ENCODE assay signal across 8 cellular contexts in genomic region chr19:49497047-49497789, GRCh38. TPM values are rescaled to one million over a fixed set of nuclear protein-coding genes. Genes with fewer than 3 reads are reported as not detected.
DNase-seq lines count a peak whose midpoint lies in the region; ATAC-seq and TF ChIP-seq lines count a peak whose summit lies in the region.

No MANE protein-coding gene starts in this region.

- ATAC-seq in GM21367 (IDR thresholded peaks at IDR 0.05; ENCODE audit: unreplicated experiment): no peak
- no peak for ATAC-seq in GM21619 (IDR thresholded peaks at IDR 0.05; ENCODE audit: unreplicated experiment)

- peak overlapping the region; percentile 79 for H3K4me2 ChIP-seq in mammary epithelial cell (ENCODE audit: insufficient read depth, low read depth, low read length)

- no peaks in the 10 kb centered on the region for H4K20me1 ChIP-seq in mammary epithelial cell (ENCODE audit: insufficient read depth, low read length)

- TF ChIP-seq EP300 in Ishikawa (IDR thresholded peaks at IDR 0.05; ENCODE audit: borderline replicate concordance): no peak

- DNase-seq in COLO829 (ENCODE audit: low spot score): peak; percentile 67
- peak; percentile 75 for DNase-seq in T-helper 22 cell (ENCODE audit: low read depth)
- peak; percentile 52 for DNase-seq in mammary epithelial cell
- no peak for DNase-seq in kidney epithelial cell (ENCODE audit: low read depth)
- DNase-seq in stimulated activated CD4-positive, alpha-beta T cell treated with anti-CD3 and anti-CD28 coated beads, Interleukin-4, amount 100 ng/mL, for 48 hours (ENCODE audit: low read depth in 2 of 2): peak; percentile 56 to 69

- CTCF ChIA-PET in mammary epithelial cell (lab: Charles Lee; ENCODE audit: low non-redundant PET): no interaction called here

- dilution Hi-C loops in mammary epithelial cell (cut with HindIII; ENCODE audit: low sequenced_read_pairs): no loop called here

- peak overlapping the region; percentile 95 for H3K27ac ChIP-seq in mammary epithelial cell (ENCODE audit: insufficient read depth, low read depth, low read length)

- in situ Hi-C loops in mammary epithelial cell (cut with MboI; ENCODE audit: low sequenced_read_pairs in 2 of 2): loop anchor here in 1 of 2 donors (5.0 kb wide), 1 partner anchor 180 kb away; the partner anchor contains the start of gene PRMT1

- H3K9ac ChIP-seq in mammary epithelial cell (ENCODE audit: insufficient read depth, low read length): peak overlapping the region; percentile 100

- peak overlapping the region; percentile 81 to 99 (median 98) for H3K4me3 ChIP-seq in mammary epithelial cell (replicated peaks in 1 of 3; ENCODE audit: insufficient read depth in 1 of 3, low read depth in 2 of 3, low read length in 3 of 3)
- peak overlapping the region; percentile 71 for H3K4me3 ChIP-seq in kidney epithelial cell (ENCODE audit: low read depth, low read length)

- H3K9me3 ChIP-seq in mammary epithelial cell (replicated peaks; ENCODE audit: insufficient read depth, low read length): no peaks in the 10 kb centered on the region

- TF ChIP-seq CTCF in mammary epithelial cell (conservative IDR thresholded peaks at IDR 0.05 in 1 of 2, IDR thresholded peaks at IDR 0.05 in 1 of 2; ENCODE audit: extremely low read depth in 1 of 2, insufficient read depth in 1 of 2, low read depth in 1 of 2, low read length in 2 of 2) (no peak), kidney epithelial cell (IDR thresholded peaks at IDR 0.05; ENCODE audit: insufficient read depth, low read length, poor library complexity, severe bottlenecking) (no peak)

- TF ChIP-seq RAD21 in Ishikawa (IDR thresholded peaks at IDR 0.05; ENCODE audit: low read depth): no peak

- H3K79me2 ChIP-seq in mammary epithelial cell (ENCODE audit: insufficient read depth, low read length): peaks cover 33% of the 10 kb centered on the region

- no peaks in the 10 kb centered on the region for H3K27me3 ChIP-seq in mammary epithelial cell (ENCODE audit: insufficient read depth, low read length)
- H3K27me3 ChIP-seq in kidney epithelial cell (ENCODE audit: control insufficient read depth, insufficient read depth, low read length): no peaks in the 10 kb centered on the region

- TSS peak; percentile 80 for BruUV-seq in mammary epithelial cell (replicated peaks; lab: Mats Ljungman, UMichigan)

- peaks cover 12% of the 10 kb centered on the region for H3K4me1 ChIP-seq in mammary epithelial cell (ENCODE audit: insufficient read depth, low read length)

- intact Hi-C loops in mammary epithelial cell (cut with micrococcal nuclease): no loop called here

- H2AFZ ChIP-seq in mammary epithelial cell (ENCODE audit: low read depth, low read length): no peak overlapping the region

- WGBS in mammary epithelial cell (ENCODE audit: low coverage, missing lambda C conversion rate): 5% methylated on average over 11 of the region's 22 CpGs

- peaks cover 24% of the 10 kb centered on the region for H3K36me3 ChIP-seq in mammary epithelial cell (ENCODE audit: insufficient read depth, low read length)
- H3K36me3 ChIP-seq in kidney epithelial cell (ENCODE audit: control insufficient read depth, insufficient read depth, low read length): peaks cover 2% of the 10 kb centered on the region

TF ChIP-seq in Ishikawa, 13 proteins besides CTCF, POLR2A, EP300 and RAD21:
- TF ChIP-seq, protein P1, sequence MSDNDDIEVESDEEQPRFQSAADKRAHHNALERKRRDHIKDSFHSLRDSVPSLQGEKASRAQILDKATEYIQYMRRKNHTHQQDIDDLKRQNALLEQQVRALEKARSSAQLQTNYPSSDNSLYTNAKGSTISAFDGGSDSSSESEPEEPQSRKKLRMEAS (IDR thresholded peaks at IDR 0.05): peak; percentile 74
- TF ChIP-seq USF1 (IDR thresholded peaks at IDR 0.05) (peak; percentile 51; the same call in 1 of the 2 replicates), CEBPB (IDR thresholded peaks at IDR 0.05) (no peak), TEAD4 (IDR thresholded peaks at IDR 0.05) (no peak)

RNA-seq across cellular contexts. Expression of gene RPS11, which starts 1.0 kb away (rescaled TPM):
- total RNA-seq in mammary epithelial cell: 1,000 to 10,000 TPM; 1,466 to 1,899 TPM
- polyA plus RNA-seq in mammary epithelial cell: 3,256 TPM
- 1,430 TPM for polyA minus RNA-seq in mammary epithelial cell
- 3,617 and 3,738 TPM in 2 replicates for total RNA-seq in kidney epithelial cell

RNA-seq across cellular contexts. Expression of gene RPL13A, which starts 9.8 kb away (rescaled TPM):
- total RNA-seq in mammary epithelial cell (1,000 to 10,000 TPM; 1,880 to 1,955 TPM), kidney epithelial cell (2,967 and 3,596 TPM in 2 replicates)
- polyA plus RNA-seq in mammary epithelial cell: 2,187 TPM
- polyA minus RNA-seq in mammary epithelial cell: 2,358 TPM

RNA-seq across cellular contexts. Expression of gene FCGRT, which starts 15.2 kb away (rescaled TPM):
- total RNA-seq in mammary epithelial cell (10 to 100 TPM in 1 of 2 donors, 1 to 10 TPM in 1; 2.8 to 19.5 TPM), kidney epithelial cell (66.7 and 80.2 TPM in 2 replicates)
- 2.5 TPM for polyA plus RNA-seq in mammary epithelial cell
- not detected for polyA minus RNA-seq in mammary epithelial cell

RNA-seq across cellular contexts. Expression of gene FLT3LG, which starts 23.2 kb away (rescaled TPM):
- 1 to 10 TPM in 1 of 2 donors, under 1 TPM in 1; 0.50 to 4.2 TPM for total RNA-seq in mammary epithelial cell
- polyA plus RNA-seq in mammary epithelial cell: 1.7 TPM
- polyA minus RNA-seq in mammary epithelial cell: not detected
- 2.3 and 3.0 TPM in 2 replicates for total RNA-seq in kidney epithelial cell

RNA-seq across cellular contexts. Expression of gene RCN3, which starts 30.6 kb away (rescaled TPM):
- under 1 TPM; 0.49 to 0.50 TPM for total RNA-seq in mammary epithelial cell
- 0.05 TPM for polyA plus RNA-seq in mammary epithelial cell
- polyA minus RNA-seq in mammary epithelial cell: not detected
- total RNA-seq in kidney epithelial cell: 16.4 and 20.7 TPM in 2 replicates
